20 cellular contexts compared by ENCODE assay signal in genomic region chr4:123823244-123823643, GRCh38.
A peak's percentile ranks its signal among the peaks of the same experiment; 100 is the strongest.
DNase-seq lines count a peak whose midpoint lies in the region; ATAC-seq and TF ChIP-seq lines count a peak whose summit lies in the region.
"Had no signal": no experiment of that assay in that cellular context is flagged by ENCODE, and none has a peak within 500 bp of the region (broad histone marks: within the 10 kb centered on the region; RNA-seq: fewer than 3 reads in every experiment).

No MANE protein-coding gene starts in this region.

- no peaks in the 10 kb centered on the region for H4K20me1 ChIP-seq in IMR-90 (ENCODE audit: insufficient read depth, low read length)

- H2BK20ac ChIP-seq in IMR-90 (ENCODE audit: low read depth, low read length) = no peak overlapping the region

- H2AFZ ChIP-seq in IMR-90 (replicated peaks; ENCODE audit: low read length, poor library complexity) = no peak overlapping the region

- POLR2A ChIA-PET in IMR-90 (lab: Charles Lee; ENCODE audit: unreplicated experiment) = no interaction called here

- H3K27ac ChIP-seq in heart right ventricle (peak overlapping the region in 6 of 10 donors; percentile 3 to 77 (median 41)), IMR-90 (ENCODE audit: insufficient read depth, low read length) (no peak overlapping the region)

- no peak overlapping the region for H3K4ac ChIP-seq in IMR-90 (ENCODE audit: low read depth, low read length)

- H2BK120ac ChIP-seq in IMR-90 (ENCODE audit: low read depth, low read length) = no peak overlapping the region

- TF ChIP-seq POLR2A in IMR-90 (IDR thresholded peaks at IDR 0.05; ENCODE audit: low read depth, low read length) = no peak

- CTCF ChIA-PET in IMR-90 (lab: Yijun Ruan, JAX) = interaction anchor here (0.6 kb wide), 1 partner anchor 13 kb away, joined by 3 read pairs; no protein-coding TSS in a partner anchor

- no peaks in the 10 kb centered on the region for H3K36me3 ChIP-seq in heart right ventricle
- H3K36me3 ChIP-seq in IMR-90 (ENCODE audit: control insufficient read depth, insufficient read depth, low read length) = no peaks in the 10 kb centered on the region
- H3K36me3 ChIP-seq: BE2C had no signal

- H3K9me3 ChIP-seq in heart right ventricle = no peaks in the 10 kb centered on the region
- H3K9me3 ChIP-seq in IMR-90 (ENCODE audit: control insufficient read depth, insufficient read depth, low read length) = 0 out of 2 replicates have a peak, but pooled peaks cover 2% of the 10 kb centered on the region
- H3K9me3 ChIP-seq: BE2C had no signal

- 81 to 86% methylated on average over 4 of the region's 4 CpGs for WGBS in heart right ventricle, 2 donors
- no CpG with 5 or more reads among the region's 4 CpGs for WGBS in IMR-90 (ENCODE audit: extremely low coverage in 2 of 2, insufficient read length in 1 of 2), 2 experiments

- H2AK5ac ChIP-seq in IMR-90 (ENCODE audit: low read depth, low read length) = no peak overlapping the region

- no peak for TF ChIP-seq RAD21 in IMR-90 (IDR thresholded peaks at IDR 0.05; ENCODE audit: low read length)

- no peak overlapping the region for H4K8ac ChIP-seq in IMR-90 (ENCODE audit: low read depth in 2 of 2, low read length in 2 of 2)

- no peak overlapping the region for H2BK5ac ChIP-seq in IMR-90 (ENCODE audit: low read depth, low read length, poor library complexity, severe bottlenecking)

- no peak overlapping the region for H2BK15ac ChIP-seq in IMR-90 (ENCODE audit: low read depth, low read length)

- H3K4me1 ChIP-seq in heart right ventricle (peaks cover 0 to 29% (median 24%) of the 10 kb centered on the region in 9 donors), IMR-90 (ENCODE audit: control insufficient read depth, insufficient read depth, low read length) (peaks cover 12% of the 10 kb centered on the region)
- H3K4me1 ChIP-seq: BE2C had no signal

- TF ChIP-seq CTCF in heart right ventricle (IDR thresholded peaks at IDR 0.05) = no peak
- no peak for TF ChIP-seq CTCF in IMR-90 (conservative IDR thresholded peaks at IDR 0.05; ENCODE audit: low read depth, low read length)
- TF ChIP-seq CTCF in foreskin fibroblast (IDR thresholded peaks at IDR 0.05; ENCODE audit: low read depth, low read length) = no peak

- H3K27me3 ChIP-seq in heart right ventricle (no peaks in the 10 kb centered on the region), IMR-90 (ENCODE audit: control insufficient read depth, insufficient read depth, low read length) (no peaks in the 10 kb centered on the region)
- H3K27me3 ChIP-seq: BE2C had no signal

- intact Hi-C loops in heart right ventricle (cut with DNase I) (loop anchor here in 1 of 10 donors (10.0 kb wide), 1 partner anchor 428 kb away; the partner anchor contains the start of gene SPRY1), left cardiac atrium (cut with DNase I) (no loop called here), IMR-90 (cut with micrococcal nuclease) (no loop called here), sciatic nerve (cut with DNase I) (no loop called here)

- H3K14ac ChIP-seq in IMR-90 (replicated peaks; ENCODE audit: low read depth, low read length) = no peak overlapping the region

- BruUV-seq in IMR-90 (replicated peaks; lab: Mats Ljungman, UMichigan) = no TSS peak

- H3K4me2 ChIP-seq in IMR-90 (ENCODE audit: low read depth, low read length) = no peak overlapping the region

- no peak overlapping the region for H4K5ac ChIP-seq in IMR-90 (ENCODE audit: low read depth, low read length)

- H4K91ac ChIP-seq in IMR-90 (ENCODE audit: insufficient read depth, low read depth, low read length) = no peak overlapping the region

- no peak overlapping the region for H3K56ac ChIP-seq in IMR-90 (ENCODE audit: extremely low read depth, insufficient read depth, low read length)

- H3K4me3 ChIP-seq in heart right ventricle (no peak overlapping the region), IMR-90 (ENCODE audit: insufficient read depth, low read depth, low read length) (no peak overlapping the region), foreskin fibroblast (ENCODE audit: low read depth in 1 of 2, low read length in 2 of 2) (no peak overlapping the region)
- H3K4me3 ChIP-seq: GM12878 had no signal

- H3K23ac ChIP-seq in IMR-90 (ENCODE audit: low read depth, low read length) = no peak overlapping the region

- H3K9ac ChIP-seq in IMR-90 (ENCODE audit: low read depth, low read length) = no peak overlapping the region

- H2AK9ac ChIP-seq in IMR-90 (replicated peaks; ENCODE audit: low read depth, low read length, poor library complexity) = no peak overlapping the region

- no peak for DNase-seq in heart right ventricle
- no peak for DNase-seq in left cardiac atrium
- no peak for DNase-seq in IMR-90
- DNase-seq in sciatic nerve (ENCODE audit: low spot score) = no peak
- no peak for DNase-seq in foreskin fibroblast
- DNase-seq: 8988T; BE2C; C1 segment of cervical spinal cord; CD4-positive, CD25-positive, alpha-beta regulatory T cell; CD8-positive, alpha-beta memory T cell; COR-L47; DMS 273 treated with DMSO at 0.1 percent for 48 hours; DMS53; DND-41; EL; H9 had no signal

- in situ Hi-C loops in IMR-90 (cut with MboI; ENCODE audit: low sequenced_read_pairs) = no loop called here

- dilution Hi-C loops in IMR-90 (cut with HindIII; ENCODE audit: low sequenced_read_pairs, unreplicated experiment) = no loop called here

- ATAC-seq in heart right ventricle (peak in 2 of 8 donors; percentile 36 to 68), left cardiac atrium (no peak), IMR-90 (ENCODE audit: low read depth) (no peak), sciatic nerve (peak; percentile 76), HG03196 (IDR thresholded peaks at IDR 0.05; ENCODE audit: unreplicated experiment) (no peak), SK-N-SH treated with all-trans-retinoic acid at 6 μM for 48 hours (no peak)
- ATAC-seq: GM12878, HepG2 had no signal

- H3K18ac ChIP-seq in IMR-90 (ENCODE audit: low read depth, low read length) = peak overlapping the region; percentile 21; the same call in 1 of the 2 replicates

- H3K79me1 ChIP-seq in IMR-90 (ENCODE audit: low read depth in 1 of 2, low read length in 2 of 2) = no peaks in the 10 kb centered on the region

- no peaks in the 10 kb centered on the region; the same call in 1 of the 2 replicates for H3K9me1 ChIP-seq in IMR-90 (ENCODE audit: insufficient read depth, low read length)

TF ChIP-seq in IMR-90, 13 proteins besides CTCF, POLR2A, EP300 and RAD21 (continues in another document):
- TF ChIP-seq CEBPB (IDR thresholded peaks at IDR 0.05; ENCODE audit: low read depth, low read length) (no peak), ELK1 (IDR thresholded peaks at IDR 0.05; ENCODE audit: borderline replicate concordance, low read depth, low read length) (no peak), RCOR1 (IDR thresholded peaks at IDR 0.05; ENCODE audit: insufficient replicate concordance, low read length) (no peak), RFX5 (IDR thresholded peaks at IDR 0.05; ENCODE audit: low read depth, low read length) (no peak), USF2 (IDR thresholded peaks at IDR 0.05; ENCODE audit: low read depth, low read length) (no peak), NFE2L2 (IDR thresholded peaks at IDR 0.05; ENCODE audit: low read depth, low read length) (no peak), MXI1 (IDR thresholded peaks at IDR 0.05; ENCODE audit: borderline replicate concordance, low read depth, low read length) (no peak), MAZ (IDR thresholded peaks at IDR 0.05; ENCODE audit: borderline replicate concordance, low read depth, low read length) (no peak)

TF ChIP-seq in SK-N-SH treated with all-trans-retinoic acid at 6 μM for 48 hours, 23 proteins besides CTCF, POLR2A, EP300 and RAD21 (continues in another document):
- TF ChIP-seq ESRRG (CRISPR knock-in tag; IDR thresholded peaks at IDR 0.05) = no peak
- no peak for TF ChIP-seq CSDC2 (CRISPR knock-in tag; IDR thresholded peaks at IDR 0.05)
- no peak for TF ChIP-seq ZNF565 (CRISPR knock-in tag; conservative IDR thresholded peaks at IDR 0.05; ENCODE audit: low read depth)
- TF ChIP-seq POU6F1 (CRISPR knock-in tag; IDR thresholded peaks at IDR 0.05; ENCODE audit: borderline replicate concordance, low read depth) = no peak
- no peak for TF ChIP-seq CREB5 (CRISPR knock-in tag; IDR thresholded peaks at IDR 0.05; ENCODE audit: low read depth)
- TF ChIP-seq TOX (CRISPR knock-in tag; IDR thresholded peaks at IDR 0.05; ENCODE audit: borderline replicate concordance) = no peak
- TF ChIP-seq PPARA (CRISPR knock-in tag; IDR thresholded peaks at IDR 0.05; ENCODE audit: borderline replicate concordance) = no peak
- TF ChIP-seq ISL1 (CRISPR knock-in tag; IDR thresholded peaks at IDR 0.05) = no peak
